Comparison of ENCODE assay signal across 7 cellular contexts in genomic region chr12:88736031-88736430, GRCh38.
"Had no signal": no experiment of that assay in that cellular context is flagged by ENCODE, and none has a peak within 500 bp of the region (broad histone marks: within the 10 kb centered on the region; RNA-seq: fewer than 3 reads in every experiment).

No MANE protein-coding gene starts in this region.

- H3K4me2 ChIP-seq: KMS-11 had no signal

- DNase-seq: Karpas-422, KBM-7, KG1 had no signal

- H3K4me3 ChIP-seq: K562 had no signal

- ATAC-seq: K562 had no signal

- FAIRE-seq: HTR-8/SVneo, K562 had no signal

- H3K27ac ChIP-seq: HL-60, KMS-11 had no signal

- H3K9ac ChIP-seq: KMS-11 had no signal
